ENCODE assay signal across 8 cellular contexts in genomic region chr1:186691-187131, GRCh38.
A peak's percentile ranks its signal among the peaks of the same experiment; 100 is the strongest.
DNase-seq lines count a peak whose midpoint lies in the region; ATAC-seq, FAIRE-seq and TF ChIP-seq lines count a peak whose summit lies in the region.
"Not testable (repeated sequence)": the region's sequence is repeated elsewhere in the genome, so short reads cannot be mapped to it uniquely, and the experiment has no call there.

No MANE protein-coding gene starts in this region.

- H3K36me3 ChIP-seq in Panc1 (ENCODE audit: control insufficient read depth, insufficient read depth, low read length); kidney (ENCODE audit: control insufficient read depth in 1 of 2, insufficient read depth in 2 of 2, low read length in 2 of 2): not testable (repeated sequence)

- in situ Hi-C loops in Panc1 (cut with HindIII; ENCODE audit: low pct_unique_long_range_greater_than_20kb, low sequenced_read_pairs), result not testable (repeated sequence)

- not testable (repeated sequence) for H3K27me3 Mint-ChIP-seq in chondrocyte (ENCODE audit: low read depth)

- not testable (repeated sequence) for ATAC-seq in Panc1

- not testable (repeated sequence) for H3K4me3 Mint-ChIP-seq in chondrocyte (ENCODE audit: unreplicated experiment)

- H3K9ac ChIP-seq in kidney (ENCODE audit: low read length in 2 of 2), result not testable (repeated sequence)

- not testable (repeated sequence) for H3K4me3 ChIP-seq in Panc1 (ENCODE audit: low read depth in 2 of 2, low read length in 2 of 2); kidney (ENCODE audit: low read length in 2 of 2)

- FAIRE-seq in kidney (lab: Jason Lieb, UNC), result not testable (repeated sequence)

- not testable (repeated sequence) for H3K9me3 ChIP-seq in Panc1 (ENCODE audit: control insufficient read depth, insufficient read depth, low read depth, low read length); kidney (ENCODE audit: control insufficient read depth in 1 of 2, low read length in 2 of 2)

- not testable (repeated sequence) for H3K4me1 Mint-ChIP-seq in chondrocyte (ENCODE audit: low read depth)

- peak; percentile 0 for DNase-seq in EH (ENCODE audit: low read depth)
- not testable (repeated sequence) for DNase-seq in Panc1 (ENCODE audit: low read depth, low spot score)
- peak; percentile 42 for DNase-seq in activated CD8-positive, alpha-beta memory T cell treated with anti-CD3 and anti-CD28 coated beads, Interleukin-2, amount 50 U/mL, for 48 hours
- DNase-seq in chondrocyte (ENCODE audit: low spot score), result peak; percentile 41
- peak; percentile 29 for DNase-seq in kidney
- peak; percentile 57 for DNase-seq in mesenteric fat pad (ENCODE audit: low spot score)
- DNase-seq in stimulated activated CD4-positive, alpha-beta T cell treated with anti-CD3 and anti-CD28 coated beads, Interleukin-15, amount 100 ng/mL, for 24 hours, result peak; percentile 0
- peak; percentile 38 for DNase-seq in ureter (ENCODE audit: low spot score)

- not testable (repeated sequence) for H3K27ac Mint-ChIP-seq in chondrocyte (ENCODE audit: unreplicated experiment)

- not testable (repeated sequence) for H3K36me3 Mint-ChIP-seq in chondrocyte (ENCODE audit: low read depth)

- H3K27ac ChIP-seq in Panc1 (ENCODE audit: low read length); kidney (ENCODE audit: low read depth in 2 of 2, low read length in 2 of 2): not testable (repeated sequence)

- not testable (repeated sequence) for TF ChIP-seq CTCF in Panc1 (IDR thresholded peaks at IDR 0.05); chondrocyte (IDR thresholded peaks at IDR 0.05); kidney (IDR thresholded peaks at IDR 0.05; ENCODE audit: borderline replicate concordance, extremely low read depth, insufficient read depth)

- H3K27me3 ChIP-seq in Panc1 (ENCODE audit: control insufficient read depth, insufficient read depth, low read length), result not testable (repeated sequence)

- POLR2A ChIA-PET in Panc1 (lab: Charles Lee), result not testable (repeated sequence)

- BruUV-seq in Panc1 (replicated peaks; lab: Mats Ljungman, UMichigan), result TSS peak; percentile 57

- CTCF ChIA-PET in Panc1 (lab: Charles Lee), result not testable (repeated sequence)

- intact Hi-C loops in Panc1 (cut with micrococcal nuclease; ENCODE audit: unreplicated experiment); kidney (cut with DNase I): not testable (repeated sequence)

- not testable (repeated sequence) for H3K4me1 ChIP-seq in Panc1 (ENCODE audit: control insufficient read depth, insufficient read depth, low read length); kidney (ENCODE audit: control insufficient read depth in 1 of 2, insufficient read depth in 1 of 2, low read depth in 1 of 2, low read length in 2 of 2)

- not testable (repeated sequence) for H3K9me3 Mint-ChIP-seq in chondrocyte (ENCODE audit: low read depth)
